1 cellular context compared by ENCODE assay signal in the genomic region with DNA sequence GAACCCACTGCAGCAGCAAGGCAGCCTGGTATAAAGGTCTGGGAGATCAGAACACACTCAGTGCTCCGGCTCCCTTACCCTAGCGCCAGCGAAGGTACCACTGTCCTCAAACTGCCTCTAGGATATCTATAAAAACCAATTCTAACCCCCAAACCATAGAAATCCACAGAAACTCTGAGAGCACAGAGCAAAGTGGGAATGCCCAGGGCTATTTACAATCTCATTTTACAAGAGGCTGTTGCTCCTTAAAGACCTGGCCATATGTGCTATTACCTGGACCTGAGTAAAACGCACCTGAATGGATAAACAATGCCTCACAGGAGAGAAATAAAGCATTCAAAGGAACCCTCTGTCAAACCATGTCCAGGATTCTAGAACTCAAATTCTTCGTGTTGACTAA.
TF ChIP-seq lines count a peak whose summit lies in the region.

No MANE protein-coding gene starts in this region.

TF ChIP-seq in HCT116, 20 proteins besides CTCF, POLR2A, EP300 and RAD21 (continued from another document):
- TF ChIP-seq FOSL1 (IDR thresholded peaks at IDR 0.05; ENCODE audit: low read depth), result no peak
- TF ChIP-seq, protein P1, sequence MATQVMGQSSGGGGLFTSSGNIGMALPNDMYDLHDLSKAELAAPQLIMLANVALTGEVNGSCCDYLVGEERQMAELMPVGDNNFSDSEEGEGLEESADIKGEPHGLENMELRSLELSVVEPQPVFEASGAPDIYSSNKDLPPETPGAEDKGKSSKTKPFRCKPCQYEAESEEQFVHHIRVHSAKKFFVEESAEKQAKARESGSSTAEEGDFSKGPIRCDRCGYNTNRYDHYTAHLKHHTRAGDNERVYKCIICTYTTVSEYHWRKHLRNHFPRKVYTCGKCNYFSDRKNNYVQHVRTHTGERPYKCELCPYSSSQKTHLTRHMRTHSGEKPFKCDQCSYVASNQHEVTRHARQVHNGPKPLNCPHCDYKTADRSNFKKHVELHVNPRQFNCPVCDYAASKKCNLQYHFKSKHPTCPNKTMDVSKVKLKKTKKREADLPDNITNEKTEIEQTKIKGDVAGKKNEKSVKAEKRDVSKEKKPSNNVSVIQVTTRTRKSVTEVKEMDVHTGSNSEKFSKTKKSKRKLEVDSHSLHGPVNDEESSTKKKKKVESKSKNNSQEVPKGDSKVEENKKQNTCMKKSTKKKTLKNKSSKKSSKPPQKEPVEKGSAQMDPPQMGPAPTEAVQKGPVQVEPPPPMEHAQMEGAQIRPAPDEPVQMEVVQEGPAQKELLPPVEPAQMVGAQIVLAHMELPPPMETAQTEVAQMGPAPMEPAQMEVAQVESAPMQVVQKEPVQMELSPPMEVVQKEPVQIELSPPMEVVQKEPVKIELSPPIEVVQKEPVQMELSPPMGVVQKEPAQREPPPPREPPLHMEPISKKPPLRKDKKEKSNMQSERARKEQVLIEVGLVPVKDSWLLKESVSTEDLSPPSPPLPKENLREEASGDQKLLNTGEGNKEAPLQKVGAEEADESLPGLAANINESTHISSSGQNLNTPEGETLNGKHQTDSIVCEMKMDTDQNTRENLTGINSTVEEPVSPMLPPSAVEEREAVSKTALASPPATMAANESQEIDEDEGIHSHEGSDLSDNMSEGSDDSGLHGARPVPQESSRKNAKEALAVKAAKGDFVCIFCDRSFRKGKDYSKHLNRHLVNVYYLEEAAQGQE (IDR thresholded peaks at IDR 0.05; ENCODE audit: low read depth), result no peak
TF ChIP-seq in HCT116: peak in this region for 0.
